ENCODE assay signal across 19 cellular contexts in the genomic region with DNA sequence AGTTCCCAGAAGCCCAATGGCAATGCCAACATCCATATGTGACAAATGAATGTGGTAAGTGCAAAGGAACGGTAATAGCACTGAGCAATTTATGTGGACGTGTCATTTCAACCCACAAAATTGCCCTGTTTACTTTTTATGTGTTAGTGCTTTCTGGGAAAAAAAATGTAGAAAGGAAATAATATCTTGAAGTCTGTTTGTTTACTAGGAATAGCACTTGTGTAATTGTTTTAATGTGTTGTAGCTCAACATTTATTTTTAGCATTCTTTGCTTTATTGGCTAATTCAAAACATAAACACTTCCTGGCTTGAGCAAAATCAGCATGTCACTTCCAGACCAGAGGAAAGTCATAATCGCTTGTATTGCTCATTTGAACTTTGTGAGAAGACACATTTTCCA.
DNase-seq lines count a peak whose midpoint lies in the region; ATAC-seq and TF ChIP-seq lines count a peak whose summit lies in the region.
"Had no signal": no experiment of that assay in that cellular context is flagged by ENCODE, and none has a peak within 500 bp of the region (broad histone marks: within the 10 kb centered on the region; RNA-seq: fewer than 3 reads in every experiment).

No MANE protein-coding gene starts in this region.

- no peak for TF ChIP-seq EP300 in SK-N-SH (IDR thresholded peaks at IDR 0.05; ENCODE audit: borderline replicate concordance in 1 of 2, low read depth in 1 of 2, low read length in 1 of 2)

- H3K27me3 ChIP-seq in SK-N-SH (ENCODE audit: insufficient read depth) (no peaks in the 10 kb centered on the region), vagina (no peaks in the 10 kb centered on the region)
- H3K27me3 ChIP-seq: SJSA1 had no signal

- H3K27ac ChIP-seq in SK-N-SH (ENCODE audit: low read depth in 2 of 2, low read length in 1 of 2): peak overlapping the region in 1 of 2 experiments; percentile 40; a peak in 1 of 4 replicates
- H3K27ac ChIP-seq in vagina: no peak overlapping the region
- H3K27ac ChIP-seq: C4-2B, SJSA1, skin epidermis had no signal

- POLR2A ChIA-PET in SK-N-SH (lab: Yijun Ruan, JAX): no interaction called here

- H3K4me3 ChIP-seq in SK-N-SH (ENCODE audit: low read depth in 2 of 2, low read length in 1 of 2) (no peak overlapping the region), vagina (no peak overlapping the region)
- H3K4me3 ChIP-seq: K562, SJSA1, skin epidermis had no signal

- H3F3A ChIP-seq in SK-N-SH (replicated peaks; ENCODE audit: insufficient read depth): peaks cover 15% of the 10 kb centered on the region

- H3K4me1 ChIP-seq in SK-N-SH (ENCODE audit: control insufficient read depth in 1 of 2, insufficient read depth in 2 of 2, low read depth in 1 of 2, low read length in 1 of 2) (peaks cover 0 to 12% of the 10 kb centered on the region in 2 experiments; a peak in 2 of 4 replicates), vagina (no peaks in the 10 kb centered on the region)
- H3K4me1 ChIP-seq: SJSA1 had no signal

- WGBS in SK-N-SH (ENCODE audit: low lambda C conversion rate): 25% methylated on average over 3 of the region's 3 CpGs

- no peak overlapping the region for H3K9ac ChIP-seq in SK-N-SH

- H2AFZ ChIP-seq in SK-N-SH (ENCODE audit: low read depth): peak overlapping the region; percentile 10; the same call in 1 of the 2 replicates

- H4K20me1 ChIP-seq in SK-N-SH (ENCODE audit: insufficient read depth): no peaks in the 10 kb centered on the region

- ATAC-seq in GM19035 (IDR thresholded peaks at IDR 0.05; ENCODE audit: unreplicated experiment): no peak
- ATAC-seq: esophagus mucosa, K562, Panc1 had no signal

- no peak for TF ChIP-seq RAD21 in SK-N-SH (IDR thresholded peaks at IDR 0.05; ENCODE audit: low read length)

- H3K36me3 ChIP-seq in SK-N-SH (replicated peaks in 1 of 2; ENCODE audit: control insufficient read depth in 1 of 2, insufficient read depth in 2 of 2, low read length in 1 of 2): no peaks in the 10 kb centered on the region
- no peaks in the 10 kb centered on the region for H3K36me3 ChIP-seq in vagina
- H3K36me3 ChIP-seq: SJSA1 had no signal

- H3K9me3 ChIP-seq in SK-N-SH: no peaks in the 10 kb centered on the region
- H3K9me3 ChIP-seq in vagina: no peaks in the 10 kb centered on the region
- H3K9me3 ChIP-seq: SJSA1 had no signal

- intact Hi-C loops in vagina (cut with DNase I): no loop called here

- no peak overlapping the region for H3K4me2 ChIP-seq in SK-N-SH

- TF ChIP-seq CTCF in SK-N-SH (IDR thresholded peaks at IDR 0.05) (no peak), vagina (IDR thresholded peaks at IDR 0.05) (no peak)

- H3K9me2 ChIP-seq in SK-N-SH: no peaks in the 10 kb centered on the region

- no peaks in the 10 kb centered on the region for H3K79me2 ChIP-seq in SK-N-SH (ENCODE audit: insufficient read depth)

- CTCF ChIA-PET in SK-N-SH (lab: Yijun Ruan, JAX): no interaction called here

- no peak for TF ChIP-seq POLR2A in vagina (IDR thresholded peaks at IDR 0.05)

- DNase-seq in AG08395 (ENCODE audit: low spot score) (peak; percentile 66), GM04503 (ENCODE audit: low read depth) (peak; percentile 97), SK-N-SH (no peak), fibroblast of peridontal ligament (ENCODE audit: extremely low read depth) (peak; percentile 82), COLO829 (ENCODE audit: low spot score) (no peak), NCI-H146 (lab: John Stamatoyannopoulos, UW) (no peak), vagina (ENCODE audit: extremely low spot score in 2 of 2) (no peak)
- DNase-seq: activated CD4-positive, alpha-beta T cell treated with anti-CD3 and anti-CD28 coated beads, Interleukin-2, amount 50 U/mL, for 1 hour; MV-4-11; NCI-H187 treated with DMSO at 0.1 percent for 48 hours; NCI-H226; stimulated activated naive CD4-positive, alpha-beta T cell treated with Interleukin-2 at 50 U/mL for 16 hours had no signal

TF ChIP-seq in SK-N-SH, 30 proteins besides CTCF, POLR2A, EP300 and RAD21:
- peak; percentile 18 for TF ChIP-seq TCF12 (IDR thresholded peaks at IDR 0.05)
- TF ChIP-seq, protein P1, sequence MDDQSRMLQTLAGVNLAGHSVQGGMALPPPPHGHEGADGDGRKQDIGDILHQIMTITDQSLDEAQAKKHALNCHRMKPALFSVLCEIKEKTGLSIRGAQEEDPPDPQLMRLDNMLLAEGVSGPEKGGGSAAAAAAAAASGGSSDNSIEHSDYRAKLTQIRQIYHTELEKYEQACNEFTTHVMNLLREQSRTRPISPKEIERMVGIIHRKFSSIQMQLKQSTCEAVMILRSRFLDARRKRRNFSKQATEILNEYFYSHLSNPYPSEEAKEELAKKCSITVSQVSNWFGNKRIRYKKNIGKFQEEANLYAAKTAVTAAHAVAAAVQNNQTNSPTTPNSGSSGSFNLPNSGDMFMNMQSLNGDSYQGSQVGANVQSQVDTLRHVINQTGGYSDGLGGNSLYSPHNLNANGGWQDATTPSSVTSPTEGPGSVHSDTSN (IDR thresholded peaks at IDR 0.05): peak; percentile 50; the same call in 1 of the 2 replicates
- TF ChIP-seq, protein P2, sequence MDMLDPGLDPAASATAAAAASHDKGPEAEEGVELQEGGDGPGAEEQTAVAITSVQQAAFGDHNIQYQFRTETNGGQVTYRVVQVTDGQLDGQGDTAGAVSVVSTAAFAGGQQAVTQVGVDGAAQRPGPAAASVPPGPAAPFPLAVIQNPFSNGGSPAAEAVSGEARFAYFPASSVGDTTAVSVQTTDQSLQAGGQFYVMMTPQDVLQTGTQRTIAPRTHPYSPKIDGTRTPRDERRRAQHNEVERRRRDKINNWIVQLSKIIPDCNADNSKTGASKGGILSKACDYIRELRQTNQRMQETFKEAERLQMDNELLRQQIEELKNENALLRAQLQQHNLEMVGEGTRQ (IDR thresholded peaks at IDR 0.05; ENCODE audit: borderline replicate concordance, low read depth, low read length): no peak
- no peak for TF ChIP-seq MXI1 (IDR thresholded peaks at IDR 0.05; ENCODE audit: low read depth, low read length)
- no peak for TF ChIP-seq NFIC (IDR thresholded peaks at IDR 0.05; ENCODE audit: borderline replicate concordance)
- no peak for TF ChIP-seq RFX5 (IDR thresholded peaks at IDR 0.05; ENCODE audit: low read length)
- TF ChIP-seq, protein P3, sequence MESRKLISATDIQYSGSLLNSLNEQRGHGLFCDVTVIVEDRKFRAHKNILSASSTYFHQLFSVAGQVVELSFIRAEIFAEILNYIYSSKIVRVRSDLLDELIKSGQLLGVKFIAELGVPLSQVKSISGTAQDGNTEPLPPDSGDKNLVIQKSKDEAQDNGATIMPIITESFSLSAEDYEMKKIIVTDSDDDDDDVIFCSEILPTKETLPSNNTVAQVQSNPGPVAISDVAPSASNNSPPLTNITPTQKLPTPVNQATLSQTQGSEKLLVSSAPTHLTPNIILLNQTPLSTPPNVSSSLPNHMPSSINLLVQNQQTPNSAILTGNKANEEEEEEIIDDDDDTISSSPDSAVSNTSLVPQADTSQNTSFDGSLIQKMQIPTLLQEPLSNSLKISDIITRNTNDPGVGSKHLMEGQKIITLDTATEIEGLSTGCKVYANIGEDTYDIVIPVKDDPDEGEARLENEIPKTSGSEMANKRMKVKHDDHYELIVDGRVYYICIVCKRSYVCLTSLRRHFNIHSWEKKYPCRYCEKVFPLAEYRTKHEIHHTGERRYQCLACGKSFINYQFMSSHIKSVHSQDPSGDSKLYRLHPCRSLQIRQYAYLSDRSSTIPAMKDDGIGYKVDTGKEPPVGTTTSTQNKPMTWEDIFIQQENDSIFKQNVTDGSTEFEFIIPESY (IDR thresholded peaks at IDR 0.05; ENCODE audit: borderline replicate concordance, low read depth): no peak
- no peak for TF ChIP-seq GATA2 (CRISPR knock-in tag; IDR thresholded peaks at IDR 0.05)

Comparison
In these comparisons a context has a peak if more than half of its experiments do, and no peak if none do; other contexts are left out.
1. DNase-seq: peak in AG08395 (single experiment), GM04503 (single experiment) and fibroblast of peridontal ligament (single experiment); none in SK-N-SH (single experiment), COLO829 (single experiment), NCI-H146 (single experiment) and vagina (0 of 2).